ENCODE assay signal across 1 cellular context in the genomic region with DNA sequence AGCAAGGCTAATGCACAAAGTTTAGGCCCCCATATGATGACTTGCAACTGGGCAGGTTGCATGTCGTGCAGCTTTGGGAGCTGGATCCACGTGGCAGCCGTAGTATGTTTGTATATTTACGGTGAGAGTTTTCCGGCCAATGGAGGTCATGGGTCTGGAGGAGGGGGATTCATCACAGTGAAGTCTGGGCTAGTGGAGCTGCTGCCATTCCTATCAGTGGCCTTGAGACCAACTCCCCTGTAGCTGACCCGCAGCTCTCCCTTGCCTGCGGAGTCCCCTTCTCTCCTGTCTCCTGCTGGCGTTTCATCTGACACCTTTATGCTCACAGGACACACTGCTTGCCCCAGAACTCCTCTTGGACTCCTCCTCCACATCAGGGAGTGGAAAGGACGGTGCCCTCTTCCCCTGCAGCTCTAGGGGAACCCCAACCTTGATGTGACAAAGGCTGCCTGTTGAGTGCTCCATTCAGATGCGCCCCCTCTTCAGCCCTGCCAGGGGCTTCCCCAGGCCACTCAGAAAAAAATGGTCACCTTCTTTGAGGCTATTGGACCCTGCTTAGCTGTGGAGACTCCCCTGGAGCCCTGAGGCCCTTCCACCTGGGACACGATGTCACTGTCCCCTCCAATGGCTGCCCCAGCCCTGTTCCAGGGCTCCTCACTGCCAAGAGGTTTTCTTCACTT.
TF ChIP-seq lines count a peak whose summit lies in the region.

No MANE protein-coding gene starts in this region.

TF ChIP-seq in H1, 55 proteins besides CTCF, POLR2A, EP300 and RAD21:
- no peak for TF ChIP-seq TAF7 (optimal IDR thresholded peaks at IDR 0.05; ENCODE audit: borderline replicate concordance, low read depth, low read length)
- TF ChIP-seq NANOG (IDR thresholded peaks at IDR 0.05; ENCODE audit: insufficient read depth, low read depth, low read length, poor library complexity, severe bottlenecking) = no peak
- TF ChIP-seq SRF (IDR thresholded peaks at IDR 0.05; ENCODE audit: low read depth, low read length) = no peak
- no peak for TF ChIP-seq TEAD4 (IDR thresholded peaks at IDR 0.05; ENCODE audit: low read depth, low read length)
- TF ChIP-seq BCL11A (IDR thresholded peaks at IDR 0.05; ENCODE audit: low read depth in 2 of 2, low read length in 2 of 2) = no peak
- TF ChIP-seq, protein P1, sequence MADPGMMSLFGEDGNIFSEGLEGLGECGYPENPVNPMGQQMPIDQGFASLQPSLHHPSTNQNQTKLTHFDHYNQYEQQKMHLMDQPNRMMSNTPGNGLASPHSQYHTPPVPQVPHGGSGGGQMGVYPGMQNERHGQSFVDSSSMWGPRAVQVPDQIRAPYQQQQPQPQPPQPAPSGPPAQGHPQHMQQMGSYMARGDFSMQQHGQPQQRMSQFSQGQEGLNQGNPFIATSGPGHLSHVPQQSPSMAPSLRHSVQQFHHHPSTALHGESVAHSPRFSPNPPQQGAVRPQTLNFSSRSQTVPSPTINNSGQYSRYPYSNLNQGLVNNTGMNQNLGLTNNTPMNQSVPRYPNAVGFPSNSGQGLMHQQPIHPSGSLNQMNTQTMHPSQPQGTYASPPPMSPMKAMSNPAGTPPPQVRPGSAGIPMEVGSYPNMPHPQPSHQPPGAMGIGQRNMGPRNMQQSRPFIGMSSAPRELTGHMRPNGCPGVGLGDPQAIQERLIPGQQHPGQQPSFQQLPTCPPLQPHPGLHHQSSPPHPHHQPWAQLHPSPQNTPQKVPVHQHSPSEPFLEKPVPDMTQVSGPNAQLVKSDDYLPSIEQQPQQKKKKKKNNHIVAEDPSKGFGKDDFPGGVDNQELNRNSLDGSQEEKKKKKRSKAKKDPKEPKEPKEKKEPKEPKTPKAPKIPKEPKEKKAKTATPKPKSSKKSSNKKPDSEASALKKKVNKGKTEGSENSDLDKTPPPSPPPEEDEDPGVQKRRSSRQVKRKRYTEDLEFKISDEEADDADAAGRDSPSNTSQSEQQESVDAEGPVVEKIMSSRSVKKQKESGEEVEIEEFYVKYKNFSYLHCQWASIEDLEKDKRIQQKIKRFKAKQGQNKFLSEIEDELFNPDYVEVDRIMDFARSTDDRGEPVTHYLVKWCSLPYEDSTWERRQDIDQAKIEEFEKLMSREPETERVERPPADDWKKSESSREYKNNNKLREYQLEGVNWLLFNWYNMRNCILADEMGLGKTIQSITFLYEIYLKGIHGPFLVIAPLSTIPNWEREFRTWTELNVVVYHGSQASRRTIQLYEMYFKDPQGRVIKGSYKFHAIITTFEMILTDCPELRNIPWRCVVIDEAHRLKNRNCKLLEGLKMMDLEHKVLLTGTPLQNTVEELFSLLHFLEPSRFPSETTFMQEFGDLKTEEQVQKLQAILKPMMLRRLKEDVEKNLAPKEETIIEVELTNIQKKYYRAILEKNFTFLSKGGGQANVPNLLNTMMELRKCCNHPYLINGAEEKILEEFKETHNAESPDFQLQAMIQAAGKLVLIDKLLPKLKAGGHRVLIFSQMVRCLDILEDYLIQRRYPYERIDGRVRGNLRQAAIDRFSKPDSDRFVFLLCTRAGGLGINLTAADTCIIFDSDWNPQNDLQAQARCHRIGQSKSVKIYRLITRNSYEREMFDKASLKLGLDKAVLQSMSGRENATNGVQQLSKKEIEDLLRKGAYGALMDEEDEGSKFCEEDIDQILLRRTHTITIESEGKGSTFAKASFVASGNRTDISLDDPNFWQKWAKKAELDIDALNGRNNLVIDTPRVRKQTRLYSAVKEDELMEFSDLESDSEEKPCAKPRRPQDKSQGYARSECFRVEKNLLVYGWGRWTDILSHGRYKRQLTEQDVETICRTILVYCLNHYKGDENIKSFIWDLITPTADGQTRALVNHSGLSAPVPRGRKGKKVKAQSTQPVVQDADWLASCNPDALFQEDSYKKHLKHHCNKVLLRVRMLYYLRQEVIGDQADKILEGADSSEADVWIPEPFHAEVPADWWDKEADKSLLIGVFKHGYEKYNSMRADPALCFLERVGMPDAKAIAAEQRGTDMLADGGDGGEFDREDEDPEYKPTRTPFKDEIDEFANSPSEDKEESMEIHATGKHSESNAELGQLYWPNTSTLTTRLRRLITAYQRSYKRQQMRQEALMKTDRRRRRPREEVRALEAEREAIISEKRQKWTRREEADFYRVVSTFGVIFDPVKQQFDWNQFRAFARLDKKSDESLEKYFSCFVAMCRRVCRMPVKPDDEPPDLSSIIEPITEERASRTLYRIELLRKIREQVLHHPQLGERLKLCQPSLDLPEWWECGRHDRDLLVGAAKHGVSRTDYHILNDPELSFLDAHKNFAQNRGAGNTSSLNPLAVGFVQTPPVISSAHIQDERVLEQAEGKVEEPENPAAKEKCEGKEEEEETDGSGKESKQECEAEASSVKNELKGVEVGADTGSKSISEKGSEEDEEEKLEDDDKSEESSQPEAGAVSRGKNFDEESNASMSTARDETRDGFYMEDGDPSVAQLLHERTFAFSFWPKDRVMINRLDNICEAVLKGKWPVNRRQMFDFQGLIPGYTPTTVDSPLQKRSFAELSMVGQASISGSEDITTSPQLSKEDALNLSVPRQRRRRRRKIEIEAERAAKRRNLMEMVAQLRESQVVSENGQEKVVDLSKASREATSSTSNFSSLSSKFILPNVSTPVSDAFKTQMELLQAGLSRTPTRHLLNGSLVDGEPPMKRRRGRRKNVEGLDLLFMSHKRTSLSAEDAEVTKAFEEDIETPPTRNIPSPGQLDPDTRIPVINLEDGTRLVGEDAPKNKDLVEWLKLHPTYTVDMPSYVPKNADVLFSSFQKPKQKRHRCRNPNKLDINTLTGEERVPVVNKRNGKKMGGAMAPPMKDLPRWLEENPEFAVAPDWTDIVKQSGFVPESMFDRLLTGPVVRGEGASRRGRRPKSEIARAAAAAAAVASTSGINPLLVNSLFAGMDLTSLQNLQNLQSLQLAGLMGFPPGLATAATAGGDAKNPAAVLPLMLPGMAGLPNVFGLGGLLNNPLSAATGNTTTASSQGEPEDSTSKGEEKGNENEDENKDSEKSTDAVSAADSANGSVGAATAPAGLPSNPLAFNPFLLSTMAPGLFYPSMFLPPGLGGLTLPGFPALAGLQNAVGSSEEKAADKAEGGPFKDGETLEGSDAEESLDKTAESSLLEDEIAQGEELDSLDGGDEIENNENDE (IDR thresholded peaks at IDR 0.05; ENCODE audit: insufficient replicate concordance, low read length) = no peak
- TF ChIP-seq SP1 (IDR thresholded peaks at IDR 0.05; ENCODE audit: low read depth, low read length) = no peak
- no peak for TF ChIP-seq SIRT6 (IDR thresholded peaks at IDR 0.05; ENCODE audit: low read length)
- no peak for TF ChIP-seq CBX5 (IDR thresholded peaks at IDR 0.05; ENCODE audit: low read depth, low read length)
- no peak for TF ChIP-seq BACH1 (IDR thresholded peaks at IDR 0.05; ENCODE audit: low read length)
- no peak for TF ChIP-seq SUZ12 (IDR thresholded peaks at IDR 0.05; ENCODE audit: low read length)
- TF ChIP-seq NRF1 (IDR thresholded peaks at IDR 0.05; ENCODE audit: low read depth, low read length) = no peak
TF ChIP-seq in H1: peak in this region for 0.
